Comparison of ENCODE assay signal across 9 cellular contexts in genomic region chr2:170817999-170818293, GRCh38. TPM values are rescaled to one million over a fixed set of nuclear protein-coding genes. Genes with fewer than 3 reads are reported as not detected.
DNase-seq lines count a peak whose midpoint lies in the region; ATAC-seq, FAIRE-seq and TF ChIP-seq lines count a peak whose summit lies in the region.
"Had no signal": no experiment of that assay in that cellular context is flagged by ENCODE, and none has a peak within 500 bp of the region (broad histone marks: within the 10 kb centered on the region; RNA-seq: fewer than 3 reads in every experiment).

No MANE protein-coding gene starts in this region.

- DNase-seq in A549 (ENCODE audit: low read depth in 1 of 2, low spot score in 1 of 2) (no peak), ascending aorta (ENCODE audit: low spot score in 2 of 2) (no peak), HPDE6-E6E7 (ENCODE audit: extremely low spot score) (no peak), small intestine (no peak)
- DNase-seq in stimulated activated CD4-positive, alpha-beta T cell treated with anti-CD3 and anti-CD28 coated beads, Interleukin-4, amount 100 ng/mL, for 24 hours, result no peak

- H3K4me3 ChIP-seq in A549, result peak overlapping the region; percentile 43
- H3K4me3 ChIP-seq in GM08714 (ENCODE audit: low read length), result peak overlapping the region; percentile 54; the same call in 1 of the 2 replicates
- peak overlapping the region; percentile 54 to 69 for H3K4me3 ChIP-seq in ascending aorta
- peak overlapping the region; percentile 66 for H3K4me3 ChIP-seq in mesodermal cell (ENCODE audit: extremely low read depth, insufficient read depth, low read length, poor library complexity, severe bottlenecking)
- H3K4me3 ChIP-seq in small intestine (ENCODE audit: low read depth in 1 of 2, low read length in 2 of 2), result no peak overlapping the region

- H3K27me3 ChIP-seq in ascending aorta (peaks cover 5% of the 10 kb centered on the region), small intestine (ENCODE audit: control insufficient read depth in 2 of 2, insufficient read depth in 2 of 2, low read length in 2 of 2) (peaks cover 22 to 61% of the 10 kb centered on the region in 2 donors)

- no peak for TF ChIP-seq RAD21 in A549 (conservative IDR thresholded peaks at IDR 0.05 in 1 of 2, IDR thresholded peaks at IDR 0.05 in 1 of 2)

- H3K4me2 ChIP-seq in A549, result peak overlapping the region; percentile 98

- no peak for TF ChIP-seq POLR2A in A549 (IDR thresholded peaks at IDR 0.05; ENCODE audit: low read length)

- no peak for FAIRE-seq in A549 (lab: Jason Lieb, UNC)
- FAIRE-seq in small intestine (lab: Jason Lieb, UNC), result no peak

- no peaks in the 10 kb centered on the region for H3K36me3 ChIP-seq in ascending aorta
- peaks cover 28% of the 10 kb centered on the region for H3K36me3 ChIP-seq in mesodermal cell (ENCODE audit: control insufficient read depth, insufficient read depth, low read length)
- no peaks in the 10 kb centered on the region for H3K36me3 ChIP-seq in small intestine (ENCODE audit: control insufficient read depth in 2 of 2, insufficient read depth in 2 of 2, low read length in 2 of 2)

- POLR2A ChIA-PET in A549 (lab: Yijun Ruan, JAX), result no interaction called here

- intact Hi-C loops in ascending aorta (cut with DNase I), result loop anchor here (2.0 kb wide), 1 partner anchor 47 kb away; the partner anchor contains the start of gene ERICH2

- H3K27ac ChIP-seq in A549 (no peak overlapping the region), ascending aorta (peak overlapping the region in 1 of 2 donors; percentile 90), mesodermal cell (ENCODE audit: low read depth, low read length, severe bottlenecking) (no peak overlapping the region), small intestine (ENCODE audit: low read depth in 1 of 2, low read length in 1 of 2) (no peak overlapping the region)

- TF ChIP-seq EP300 in A549 (IDR thresholded peaks at IDR 0.05), result no peak

- no peak for TF ChIP-seq CTCF in A549 (IDR thresholded peaks at IDR 0.05)
- TF ChIP-seq CTCF in ascending aorta (IDR thresholded peaks at IDR 0.05), result no peak

- H3K4me1 ChIP-seq in A549, result peaks cover 42% of the 10 kb centered on the region
- peaks cover 26 to 41% of the 10 kb centered on the region in 2 donors for H3K4me1 ChIP-seq in ascending aorta
- H3K4me1 ChIP-seq in mesodermal cell (ENCODE audit: control insufficient read depth, insufficient read depth, low read length, poor library complexity, severe bottlenecking), result peaks cover 10% of the 10 kb centered on the region
- H3K4me1 ChIP-seq in small intestine (ENCODE audit: control insufficient read depth in 2 of 2, insufficient read depth in 1 of 2, low read depth in 1 of 2, low read length in 1 of 2), result peaks cover 8 to 15% of the 10 kb centered on the region in 2 donors

- H3K9me3 ChIP-seq in A549 (no peaks in the 10 kb centered on the region), ascending aorta (no peaks in the 10 kb centered on the region), mesodermal cell (ENCODE audit: control insufficient read depth, low read length) (no peaks in the 10 kb centered on the region), small intestine (ENCODE audit: control insufficient read depth, low read depth) (no peaks in the 10 kb centered on the region)

- ATAC-seq in A549 (peak; percentile 1 to 3; a peak in 3 of 6 replicates), HG03342 (IDR thresholded peaks at IDR 0.05; ENCODE audit: unreplicated experiment) (no peak)

- CTCF ChIA-PET in A549 (lab: Yijun Ruan, JAX), result interaction anchor here (2.8 kb wide), 1 partner anchor 456 kb away, joined by 10 read pairs; no protein-coding TSS in a partner anchor

- 0% methylated on average over 1 of the region's 23 CpGs for WGBS in A549 (ENCODE audit: missing lambda C conversion rate)
- 0% methylated on average over 21 to 22 of the region's 23 CpGs for WGBS in mesodermal cell (ENCODE audit: insufficient coverage in 2 of 2), 2 experiments
- WGBS in small intestine, 3 donors, result 2 to 3% (median 2%) methylated on average over 23 of the region's 23 CpGs

TF ChIP-seq in A549, 52 proteins besides CTCF, POLR2A, EP300 and RAD21:
- TF ChIP-seq FOSL2 (IDR thresholded peaks at IDR 0.05) (no peak), FOSL2 (CRISPR knock-in tag; IDR thresholded peaks at IDR 0.05) (no peak), KDM5A (IDR thresholded peaks at IDR 0.05) (no peak), EHF (CRISPR knock-in tag; IDR thresholded peaks at IDR 0.05) (no peak), HOXB5 (CRISPR knock-in tag; IDR thresholded peaks at IDR 0.05) (no peak), PHF8 (IDR thresholded peaks at IDR 0.05; ENCODE audit: borderline replicate concordance, low read depth) (no peak), ZNF302 (CRISPR knock-in tag; IDR thresholded peaks at IDR 0.05) (no peak), NR3C1 (IDR thresholded peaks at IDR 0.05) (no peak), TFCP2L1 (CRISPR knock-in tag; IDR thresholded peaks at IDR 0.05) (no peak), HMGXB4 (CRISPR knock-in tag; IDR thresholded peaks at IDR 0.05; ENCODE audit: borderline replicate concordance) (no peak), CBX8 (IDR thresholded peaks at IDR 0.05) (no peak), KDM1A (IDR thresholded peaks at IDR 0.05; ENCODE audit: low read depth) (no peak), EHMT2 (IDR thresholded peaks at IDR 0.05; ENCODE audit: low read depth) (no peak), RNF2 (IDR thresholded peaks at IDR 0.05; ENCODE audit: borderline replicate concordance, low read depth) (no peak), ESRRA (IDR thresholded peaks at IDR 0.05; ENCODE audit: borderline replicate concordance, low read length) (no peak), JUN (IDR thresholded peaks at IDR 0.05) (no peak), MAFK (IDR thresholded peaks at IDR 0.05; ENCODE audit: partially characterized antibody) (no peak), FOXS1 (CRISPR knock-in tag; IDR thresholded peaks at IDR 0.05) (no peak), HEYL (CRISPR knock-in tag; IDR thresholded peaks at IDR 0.05) (no peak), BCL3 (IDR thresholded peaks at IDR 0.05) (no peak)

RNA-seq across cellular contexts. Expression of gene GAD1, which starts 1.3 kb away (rescaled TPM):
- polyA plus RNA-seq in A549 (2011; rRNA removed), result 0.41 and 0.48 TPM in 2 replicates
- 0.36 and 0.79 TPM in 2 replicates for polyA plus RNA-seq in A549 (2012; cell fraction: cytosol; rRNA removed)
- polyA plus RNA-seq in A549 (2012; cell fraction: nucleus; rRNA removed), result 0.60 and 0.91 TPM in 2 replicates
- polyA plus RNA-seq in A549 (2017; fragmentation: RNase III; extraction: RNeasy Plus Mini Kit Qiagen cat#74134 plus additional on column Dnase treatment), result 0.13 to 0.26 TPM (median 0.15 TPM) in 3 replicates
- 0.29 TPM in 1 of 2 replicates, not detected in the other for polyA minus RNA-seq in A549 (2011; rRNA and poly(A)+ RNA removed)
- total RNA-seq in ascending aorta, result 0.96 TPM
- polyA plus RNA-seq in mesodermal cell (2013, experiment 1 of 2), result 65.2 TPM
- 47.4 TPM for polyA plus RNA-seq in mesodermal cell (2013, experiment 2 of 2)
- under 1 TPM in 1 of 3 donors, not detected in 2; 0.21 TPM for polyA plus RNA-seq in small intestine

RNA-seq across cellular contexts. Expression of gene ERICH2, which starts 47.8 kb away (rescaled TPM):
- not detected in 2 replicates for polyA plus RNA-seq in A549 (2011; rRNA removed)
- not detected in 2 replicates for polyA plus RNA-seq in A549 (2012; cell fraction: cytosol; rRNA removed)
- polyA plus RNA-seq in A549 (2012; cell fraction: nucleus; rRNA removed), result not detected in 2 replicates
- not detected in 3 replicates for polyA plus RNA-seq in A549 (2017; fragmentation: RNase III; extraction: RNeasy Plus Mini Kit Qiagen cat#74134 plus additional on column Dnase treatment)
- polyA minus RNA-seq in A549 (2011; rRNA and poly(A)+ RNA removed), result not detected in 2 replicates
- not detected for total RNA-seq in ascending aorta
- 3.1 TPM for polyA plus RNA-seq in mesodermal cell (2013, experiment 1 of 2)
- polyA plus RNA-seq in mesodermal cell (2013, experiment 2 of 2), result 4.3 TPM
- under 1 TPM in 1 of 3 donors, not detected in 2; 0.28 TPM for polyA plus RNA-seq in small intestine
- total RNA-seq: HT1080 had no signal

Comparison
In these comparisons a context has a peak if more than half of its experiments do, and no peak if none do; other contexts are left out.
1. H3K4me3 ChIP-seq: peak in A549 (single experiment), GM08714 (single experiment), ascending aorta (2 of 2) and mesodermal cell (single experiment); none in small intestine (0 of 2).